ENCODE assay signal across 11 cellular contexts in the genomic region with DNA sequence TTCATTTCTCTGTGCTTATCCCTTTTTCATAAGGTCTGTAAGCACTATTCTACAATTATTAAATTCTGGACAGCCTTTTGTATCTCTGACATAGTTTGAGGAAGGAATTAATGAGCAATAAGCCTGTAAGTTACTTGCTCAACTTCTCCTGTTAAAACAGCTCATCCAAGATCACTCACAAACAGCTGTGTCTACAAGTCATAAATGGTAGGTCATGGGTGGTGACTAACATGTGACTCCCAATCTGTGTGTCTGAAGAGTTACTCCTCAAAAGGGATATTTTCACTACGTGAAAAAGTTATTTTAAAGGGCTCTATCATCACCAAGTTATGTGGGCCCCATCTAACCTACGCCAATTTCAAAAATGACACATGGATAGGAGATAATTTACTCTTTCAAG.
DNase-seq lines count a peak whose midpoint lies in the region; ATAC-seq and TF ChIP-seq lines count a peak whose summit lies in the region.
"Had no signal": no experiment of that assay in that cellular context is flagged by ENCODE, and none has a peak within 500 bp of the region (broad histone marks: within the 10 kb centered on the region; RNA-seq: fewer than 3 reads in every experiment).

No MANE protein-coding gene starts in this region.

- CTCF ChIA-PET in activated CD8-positive, alpha-beta T cell treated with anti-CD3 and anti-CD28 coated beads for 36 hours (lab: Charles Lee) = no interaction called here
- CTCF ChIA-PET in activated CD8-positive, alpha-beta T cell treated with anti-CD3 and anti-CD28 coated beads, Interleukin-2, amount 10 ng/mL, durations not matched to agents 7 days and 5 days (lab: Charles Lee) = interaction anchor here (0.7 kb wide), 1 partner anchor 74 kb away, joined by 3 read pairs; no protein-coding TSS in a partner anchor

- TF ChIP-seq POLR2A in NB4 (IDR thresholded peaks at IDR 0.05; ENCODE audit: extremely low read depth, insufficient read length) = no peak

- H3K9me3 Mint-ChIP-seq in activated CD8-positive, alpha-beta T cell treated with anti-CD3 and anti-CD28 coated beads for 36 hours = peaks cover 3% of the 10 kb centered on the region
- H3K9me3 Mint-ChIP-seq in activated CD8-positive, alpha-beta T cell treated with anti-CD3 and anti-CD28 coated beads, Interleukin-2, amount 10 ng/mL, durations not matched to agents 7 days and 5 days (ENCODE audit: insufficient read depth) = no peaks in the 10 kb centered on the region

- peak; percentile 40 for ATAC-seq in activated CD8-positive, alpha-beta T cell treated with anti-CD3 and anti-CD28 coated beads for 36 hours
- ATAC-seq in activated CD8-positive, alpha-beta T cell treated with anti-CD3 and anti-CD28 coated beads, Interleukin-2, amount 10 ng/mL, durations not matched to agents 7 days and 5 days = no peak
- ATAC-seq in HG03139 (IDR thresholded peaks at IDR 0.05; ENCODE audit: unreplicated experiment) = no peak
- ATAC-seq in GM19467 (IDR thresholded peaks at IDR 0.05; ENCODE audit: unreplicated experiment) = no peak

- POLR2A ChIA-PET in activated CD8-positive, alpha-beta T cell treated with anti-CD3 and anti-CD28 coated beads for 36 hours (lab: Charles Lee) = no interaction called here
- POLR2A ChIA-PET in activated CD8-positive, alpha-beta T cell treated with anti-CD3 and anti-CD28 coated beads, Interleukin-2, amount 10 ng/mL, durations not matched to agents 7 days and 5 days (lab: Charles Lee) = no interaction called here

- intact Hi-C loops in activated CD8-positive, alpha-beta T cell treated with anti-CD3 and anti-CD28 coated beads for 36 hours (cut with micrococcal nuclease) = loop anchor here (5.0 to 10.0 kb wide), 4 partner anchors 147 to 601 kb away; partner anchors contain the start of gene CBLB

- peaks cover 25% of the 10 kb centered on the region for H3K36me3 Mint-ChIP-seq in activated CD8-positive, alpha-beta T cell treated with anti-CD3 and anti-CD28 coated beads for 36 hours (ENCODE audit: low read depth)
- peaks cover 22% of the 10 kb centered on the region for H3K36me3 Mint-ChIP-seq in activated CD8-positive, alpha-beta T cell treated with anti-CD3 and anti-CD28 coated beads, Interleukin-2, amount 10 ng/mL, durations not matched to agents 7 days and 5 days (ENCODE audit: low read depth)
- H3K36me3 Mint-ChIP-seq: CD4-positive, CD25-positive, alpha-beta regulatory T cell had no signal

- no peak overlapping the region for H3K4me3 Mint-ChIP-seq in activated CD8-positive, alpha-beta T cell treated with anti-CD3 and anti-CD28 coated beads for 36 hours
- H3K4me3 Mint-ChIP-seq in activated CD8-positive, alpha-beta T cell treated with anti-CD3 and anti-CD28 coated beads, Interleukin-2, amount 10 ng/mL, durations not matched to agents 7 days and 5 days = no peak overlapping the region
- H3K4me3 Mint-ChIP-seq: CD4-positive, CD25-positive, alpha-beta regulatory T cell had no signal

- H3K4me3 ChIP-seq in NB4 (ENCODE audit: low read depth, low read length) (no peak overlapping the region), epithelial cell of proximal tubule (ENCODE audit: low read depth, low read length) (no peak overlapping the region), skeletal muscle cell (ENCODE audit: low read depth, low read length) (no peak overlapping the region)

- no peaks in the 10 kb centered on the region for H3K27me3 Mint-ChIP-seq in activated CD8-positive, alpha-beta T cell treated with anti-CD3 and anti-CD28 coated beads for 36 hours
- no peaks in the 10 kb centered on the region for H3K27me3 Mint-ChIP-seq in activated CD8-positive, alpha-beta T cell treated with anti-CD3 and anti-CD28 coated beads, Interleukin-2, amount 10 ng/mL, durations not matched to agents 7 days and 5 days (ENCODE audit: low read depth)

- TF ChIP-seq CTCF in activated CD8-positive, alpha-beta T cell treated with anti-CD3 and anti-CD28 coated beads for 36 hours (IDR thresholded peaks at IDR 0.05) = no peak
- no peak for TF ChIP-seq CTCF in NB4 (IDR thresholded peaks at IDR 0.05; ENCODE audit: low read depth, low read length)
- no peak for TF ChIP-seq CTCF in epithelial cell of proximal tubule (conservative IDR thresholded peaks at IDR 0.05; ENCODE audit: low read depth, low read length)

- peaks cover 46% of the 10 kb centered on the region for H3K4me1 Mint-ChIP-seq in activated CD8-positive, alpha-beta T cell treated with anti-CD3 and anti-CD28 coated beads for 36 hours (ENCODE audit: low read depth)
- peaks cover 20% of the 10 kb centered on the region for H3K4me1 Mint-ChIP-seq in activated CD8-positive, alpha-beta T cell treated with anti-CD3 and anti-CD28 coated beads, Interleukin-2, amount 10 ng/mL, durations not matched to agents 7 days and 5 days (ENCODE audit: low read depth)

- peak; percentile 25 for DNase-seq in activated CD8-positive, alpha-beta T cell treated with anti-CD3 and anti-CD28 coated beads for 36 hours
- DNase-seq in activated CD8-positive, alpha-beta T cell treated with anti-CD3 and anti-CD28 coated beads, Interleukin-2, amount 10 ng/mL, durations not matched to agents 7 days and 5 days = no peak
- DNase-seq in NB4 (ENCODE audit: low read depth) (peak; percentile 16), epithelial cell of proximal tubule (ENCODE audit: low read depth) (peak; percentile 50), skeletal muscle cell (ENCODE audit: low read depth) (peak; percentile 96)
- DNase-seq in activated effector memory CD4-positive, alpha-beta T cell treated with anti-CD3 and anti-CD28 coated beads, Interleukin-2, amount 50 U/mL, for 16 hours = no peak
- DNase-seq: activated naive CD4-positive, alpha-beta T cell treated with anti-CD3 and anti-CD28 coated beads, Interleukin-2, amount 50 U/mL, for 16 hours; CD4-positive, CD25-positive, alpha-beta regulatory T cell; NCI-H226 had no signal

- peak overlapping the region; percentile 47 for H3K27ac Mint-ChIP-seq in activated CD8-positive, alpha-beta T cell treated with anti-CD3 and anti-CD28 coated beads for 36 hours
- no peak overlapping the region for H3K27ac Mint-ChIP-seq in activated CD8-positive, alpha-beta T cell treated with anti-CD3 and anti-CD28 coated beads, Interleukin-2, amount 10 ng/mL, durations not matched to agents 7 days and 5 days
- H3K27ac Mint-ChIP-seq: CD4-positive, CD25-positive, alpha-beta regulatory T cell had no signal

Comparison
In these comparisons a context has a peak if more than half of its experiments do, and no peak if none do; other contexts are left out.
1. DNase-seq: peak in activated CD8-positive, alpha-beta T cell treated with anti-CD3 and anti-CD28 coated beads for 36 hours (single experiment), NB4 (single experiment), epithelial cell of proximal tubule (single experiment) and skeletal muscle cell (single experiment); none in activated CD8-positive, alpha-beta T cell treated with anti-CD3 and anti-CD28 coated beads, Interleukin-2, amount 10 ng/mL, durations not matched to agents 7 days and 5 days (single experiment) and activated effector memory CD4-positive, alpha-beta T cell treated with anti-CD3 and anti-CD28 coated beads, Interleukin-2, amount 50 U/mL, for 16 hours (single experiment).